ENCODE assay signal across 8 cellular contexts in the genomic region with DNA sequence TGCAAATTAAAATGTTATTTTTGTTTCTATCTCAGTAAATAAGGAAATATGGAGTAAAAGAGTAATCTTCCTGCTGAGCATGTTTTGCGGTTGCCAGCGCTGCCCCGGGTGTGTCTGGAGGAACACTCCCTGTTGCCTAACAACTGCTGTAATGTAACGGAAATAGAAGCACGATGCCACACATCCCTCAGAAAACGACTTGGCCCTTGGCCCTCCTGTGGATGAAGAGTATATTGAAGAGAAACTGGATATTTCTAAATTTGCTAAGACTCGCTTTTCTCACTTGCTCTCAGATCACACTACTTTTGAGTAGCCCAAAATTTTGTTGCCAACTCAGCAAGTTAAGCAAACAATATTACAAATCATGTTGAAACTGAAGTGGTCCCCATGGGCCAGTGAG. TPM values are rescaled to one million over a fixed set of nuclear protein-coding genes. Genes with fewer than 3 reads are reported as not detected.
DNase-seq lines count a peak whose midpoint lies in the region; ATAC-seq and TF ChIP-seq lines count a peak whose summit lies in the region.

No MANE protein-coding gene starts in this region.

- peak; percentile 67 for DNase-seq in AG04449 (ENCODE audit: low read depth, low spot score)
- DNase-seq in RWPE2 (ENCODE audit: low spot score) = peak; percentile 88
- peak; percentile 93 for DNase-seq in amniotic epithelial cell (ENCODE audit: low read depth)
- DNase-seq in left cardiac atrium = peak; percentile 90
- peak; percentile 67 for DNase-seq in skeletal muscle cell (ENCODE audit: low read depth)

- H3K27me3 ChIP-seq in RWPE2 (ENCODE audit: insufficient read depth, poor library complexity, severe bottlenecking) = peaks cover 4% of the 10 kb centered on the region

- TF ChIP-seq CTCF in AG04449 (IDR thresholded peaks at IDR 0.05; ENCODE audit: insufficient read depth, low read length, missing control alignments) = no peak
- TF ChIP-seq CTCF in RWPE2 (IDR thresholded peaks at IDR 0.05; ENCODE audit: poor library complexity, severe bottlenecking) = peak; percentile 64

- no peak overlapping the region for H3K27ac ChIP-seq in RWPE2 (ENCODE audit: poor library complexity, severe bottlenecking)

- POLR2A ChIA-PET in AG04449 (lab: Yijun Ruan, JAX) = no interaction called here

- intact Hi-C loops in left cardiac atrium (cut with DNase I) = no loop called here

- CTCF ChIA-PET in AG04449 (lab: Yijun Ruan, JAX) = interaction anchor here (0.8 to 3.1 kb wide), 9 partner anchors 10 to 155 kb away, joined by 3 to 19 read pairs (median 10); partner anchors contain the start of genes GORASP1, TTC21A and XIRP1

- TF ChIP-seq POLR2A in GM18505 (IDR thresholded peaks at IDR 0.05; ENCODE audit: borderline replicate concordance, extremely low read depth, insufficient read depth, insufficient read length) = no peak

- peak; percentile 67 for ATAC-seq in GM18505 (IDR thresholded peaks at IDR 0.05; ENCODE audit: unreplicated experiment)
- ATAC-seq in HG03280 (IDR thresholded peaks at IDR 0.05; ENCODE audit: unreplicated experiment) = peak; percentile 68
- peak; percentile 99 for ATAC-seq in RWPE2 (ENCODE audit: low read depth)
- peak; percentile 97 to 98 for ATAC-seq in left cardiac atrium
- no peak for ATAC-seq in HG03378 (IDR thresholded peaks at IDR 0.05; ENCODE audit: unreplicated experiment)

- no peaks in the 10 kb centered on the region for H3K9me3 ChIP-seq in RWPE2 (ENCODE audit: severe bottlenecking)

- peaks cover 8% of the 10 kb centered on the region for H3K4me1 ChIP-seq in RWPE2 (ENCODE audit: insufficient read depth, poor library complexity, severe bottlenecking)

- H3K36me3 ChIP-seq in RWPE2 (ENCODE audit: low read depth) = no peaks in the 10 kb centered on the region

- H3K4me3 ChIP-seq in AG04449 (ENCODE audit: low read depth, low read length) = no peak overlapping the region
- H3K4me3 ChIP-seq in RWPE2 (ENCODE audit: severe bottlenecking) = no peak overlapping the region
- H3K4me3 ChIP-seq in skeletal muscle cell (ENCODE audit: low read depth, low read length) = no peak overlapping the region

RNA-seq across cellular contexts. Expression of gene CX3CR1, which starts 18.9 kb away (rescaled TPM):
- 1 to 10 TPM in 1 of 2 donors, under 1 TPM in 1; 0.60 to 1.4 TPM for total RNA-seq in left cardiac atrium
